ENCODE assay signal across 8 cellular contexts in the genomic region with DNA sequence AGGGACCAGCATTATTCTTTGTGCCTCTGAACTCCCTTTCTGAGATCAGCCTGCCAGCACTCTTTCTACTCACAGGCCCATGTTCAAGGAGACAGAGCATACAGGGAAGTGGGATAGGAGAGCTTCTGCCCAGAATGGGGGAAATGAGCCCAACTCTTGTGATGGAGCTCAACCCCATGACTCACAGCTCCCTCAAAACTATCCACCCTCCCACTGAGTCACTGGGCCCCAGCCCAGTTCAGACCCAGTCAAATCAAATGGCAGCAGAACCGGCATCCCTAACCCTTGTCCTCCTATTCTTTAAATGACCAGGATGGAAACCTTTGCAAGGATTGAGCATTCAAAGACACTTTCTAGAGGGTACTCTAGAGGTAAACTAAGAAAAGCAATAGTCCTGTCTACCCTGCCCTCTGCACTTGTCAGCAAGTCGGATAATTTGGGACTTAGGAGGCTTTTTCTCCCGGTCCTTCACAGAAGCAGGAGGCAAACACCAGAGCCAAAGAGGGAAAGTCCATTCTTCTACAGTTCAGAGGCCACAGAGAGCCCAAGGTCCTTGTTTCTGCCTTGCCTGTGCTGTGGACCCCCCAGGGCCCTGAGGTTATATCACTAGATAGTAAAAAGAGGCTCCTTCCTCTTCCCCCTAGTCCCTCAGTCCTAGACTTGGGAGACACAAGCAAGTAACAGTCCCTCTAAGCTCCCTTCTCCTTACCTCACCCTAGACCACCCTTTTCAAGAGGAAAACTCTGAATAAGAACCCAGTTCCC. TPM values are rescaled to one million over a fixed set of nuclear protein-coding genes. Genes with fewer than 3 reads are reported as not detected.
A peak's percentile ranks its signal among the peaks of the same experiment; 100 is the strongest.
DNase-seq lines count a peak whose midpoint lies in the region; ATAC-seq and TF ChIP-seq lines count a peak whose summit lies in the region.

No MANE protein-coding gene starts in this region.

- no peak for TF ChIP-seq CTCF in VCaP (conservative IDR thresholded peaks at IDR 0.05)
- TF ChIP-seq CTCF in progenitor cell of endocrine pancreas (IDR thresholded peaks at IDR 0.05; ENCODE audit: unreplicated experiment) = no peak

- peak overlapping the region; percentile 86 for H3K27ac Mint-ChIP-seq in progenitor cell of endocrine pancreas

- peak overlapping the region; percentile 82; the same call in 1 of the 2 replicates for H3K27ac ChIP-seq in VCaP

- no peak for ATAC-seq in GM21390 (IDR thresholded peaks at IDR 0.05; ENCODE audit: unreplicated experiment)

- H3K36me3 Mint-ChIP-seq in progenitor cell of endocrine pancreas (ENCODE audit: insufficient read depth) = no peaks in the 10 kb centered on the region

- peak; percentile 81 for DNase-seq in GM03348 (ENCODE audit: low spot score)
- peak; percentile 86 for DNase-seq in fibroblast of peridontal ligament (ENCODE audit: extremely low read depth)
- DNase-seq in progenitor cell of endocrine pancreas (ENCODE audit: low spot score, unreplicated experiment) = no peak
- no peak for DNase-seq in NCI-H1436 treated with DMSO at 0.1 percent for 48 hours (lab: John Stamatoyannopoulos, UW)
- no peak for DNase-seq in NCI-H2081 (lab: John Stamatoyannopoulos, UW)
- DNase-seq in NCI-H187 (lab: John Stamatoyannopoulos, UW) = no peak

- peak overlapping the region; percentile 81 for H3K4me3 Mint-ChIP-seq in progenitor cell of endocrine pancreas (ENCODE audit: low read depth)

- H3K27me3 Mint-ChIP-seq in progenitor cell of endocrine pancreas = no peaks in the 10 kb centered on the region

- H3K4me1 Mint-ChIP-seq in progenitor cell of endocrine pancreas (ENCODE audit: low read depth) = peaks cover 47% of the 10 kb centered on the region

- no peaks in the 10 kb centered on the region for H3K9me3 Mint-ChIP-seq in progenitor cell of endocrine pancreas (ENCODE audit: low read depth)

RNA-seq across cellular contexts. Expression of a gene that starts 3.2 kb away (rescaled TPM):
- 17.7 and 19.4 TPM in 2 replicates for total RNA-seq in progenitor cell of endocrine pancreas

RNA-seq across cellular contexts. Expression of a gene that starts 9.5 kb away (rescaled TPM):
- 120 and 121 TPM in 2 replicates for total RNA-seq in progenitor cell of endocrine pancreas

RNA-seq across cellular contexts. Expression of a gene that starts 16.0 kb away (rescaled TPM):
- 27.3 and 31.5 TPM in 2 replicates for total RNA-seq in progenitor cell of endocrine pancreas

RNA-seq across cellular contexts. Expression of a gene that starts 32.7 kb away (rescaled TPM):
- 64.7 and 68.7 TPM in 2 replicates for total RNA-seq in progenitor cell of endocrine pancreas

RNA-seq across cellular contexts. Expression of a gene that starts 40.0 kb away (rescaled TPM):
- 320 and 326 TPM in 2 replicates for total RNA-seq in progenitor cell of endocrine pancreas

Comparison
In these comparisons a context has a peak if more than half of its experiments do, and no peak if none do; other contexts are left out.
1. DNase-seq: peak in GM03348 (single experiment) and fibroblast of peridontal ligament (single experiment); none in progenitor cell of endocrine pancreas (single experiment), NCI-H1436 treated with DMSO at 0.1 percent for 48 hours (single experiment), NCI-H2081 (0 of 2) and NCI-H187 (0 of 2).